Comparison of ENCODE assay signal across 8 cellular contexts in the genomic region with DNA sequence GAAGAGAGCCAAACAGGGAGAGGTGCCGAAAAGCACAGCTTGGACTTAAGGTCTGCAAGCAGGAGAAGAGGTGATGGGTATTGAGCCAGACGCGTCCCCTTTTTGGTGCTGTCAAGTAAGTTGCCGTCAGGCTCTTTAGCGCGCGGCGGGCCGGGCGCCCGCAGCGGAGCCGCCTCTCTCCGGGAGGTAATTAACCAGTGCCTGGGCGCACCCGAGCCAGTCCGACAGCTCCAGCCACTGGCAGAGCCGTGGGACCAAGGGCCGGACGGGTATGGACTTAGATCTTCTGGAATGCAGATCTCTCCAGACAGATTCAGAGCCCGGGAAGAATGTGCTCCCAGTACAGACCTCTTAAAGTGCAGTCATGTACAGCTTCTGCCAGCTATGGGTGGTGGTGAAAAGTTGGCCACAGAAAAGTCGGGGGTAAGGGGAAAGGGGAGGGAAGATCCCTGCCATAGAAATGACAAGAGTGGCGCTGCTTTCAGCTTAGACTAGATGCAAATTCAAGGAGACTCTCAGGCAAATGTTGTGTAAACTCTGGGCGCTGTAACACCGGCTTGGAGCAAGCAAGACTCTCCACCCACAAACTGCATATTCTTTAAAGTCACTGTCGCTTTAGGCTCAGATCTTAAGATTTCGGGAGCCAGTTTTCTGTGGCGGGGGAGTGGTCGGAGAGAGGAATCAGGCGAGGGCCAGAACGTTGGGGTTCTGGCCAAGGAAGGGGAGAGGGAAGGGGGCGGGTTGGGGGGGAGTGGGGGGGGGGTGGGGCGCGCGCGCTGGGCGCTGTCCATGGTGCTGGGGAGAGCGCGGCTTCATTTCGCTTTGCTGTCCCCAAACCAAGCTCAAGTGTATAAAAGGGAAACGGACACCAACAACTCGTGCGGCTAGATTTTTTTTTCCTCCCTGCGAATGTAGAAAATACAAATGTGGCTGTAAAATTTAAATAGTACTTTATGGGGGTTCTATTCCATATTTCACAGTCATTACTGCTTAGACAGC. TPM values are rescaled to one million over a fixed set of nuclear protein-coding genes. Genes with fewer than 3 reads are reported as not detected.
DNase-seq lines count a peak whose midpoint lies in the region; ATAC-seq, FAIRE-seq and TF ChIP-seq lines count a peak whose summit lies in the region.

No MANE protein-coding gene starts in this region.

- WGBS in heart left ventricle, 4 donors, result 3 to 7% (median 4%) methylated on average over 33 to 44 of the region's 44 CpGs
- WGBS in tibial nerve, 2 donors, result 3 to 6% methylated on average over 39 to 44 of the region's 44 CpGs

- H3K27me3 Mint-ChIP-seq in activated CD4-positive, alpha-beta memory T cell treated with anti-CD3 and anti-CD28 coated beads, Interleukin-2, amount 10 ng/mL, durations not matched to agents 7 days and 5 days, result peaks cover 87% of the 10 kb centered on the region

- H3K4me1 ChIP-seq in heart left ventricle (peaks cover 0 to 20% (median 5%) of the 10 kb centered on the region in 12 donors), kidney (ENCODE audit: control insufficient read depth in 1 of 2, insufficient read depth in 1 of 2, low read depth in 1 of 2, low read length in 2 of 2) (peaks cover 4 to 5% of the 10 kb centered on the region in 2 donors), tibial nerve (peaks cover 0 to 29% (median 2%) of the 10 kb centered on the region in 4 donors)

- DNase-seq in Right ventricle myocardium inferior (ENCODE audit: missing footprints) (peak; percentile 53), heart left ventricle (no peak), SK-N-DZ (ENCODE audit: low spot score) (peak; percentile 29), kidney (peak; percentile 59), tibial nerve (ENCODE audit: low spot score in 2 of 2) (no peak), NCI-H1092 treated with DMSO at 0.1 percent for 48 hours (lab: John Stamatoyannopoulos, UW) (no peak)
- DNase-seq in central memory CD4-positive, alpha-beta T cell, result no peak
- no peak for DNase-seq in activated CD4-positive, alpha-beta memory T cell treated with anti-CD3 and anti-CD28 coated beads, Interleukin-2, amount 10 ng/mL, durations not matched to agents 7 days and 5 days

- no peak for TF ChIP-seq CTCF in heart left ventricle (IDR thresholded peaks at IDR 0.05)
- TF ChIP-seq CTCF in kidney (IDR thresholded peaks at IDR 0.05; ENCODE audit: borderline replicate concordance, extremely low read depth, insufficient read depth), result no peak
- no peak for TF ChIP-seq CTCF in tibial nerve (IDR thresholded peaks at IDR 0.05)

- no peak for ATAC-seq in Right ventricle myocardium inferior
- ATAC-seq in heart left ventricle, result no peak

- peaks cover 12% of the 10 kb centered on the region for H3K4me1 Mint-ChIP-seq in activated CD4-positive, alpha-beta memory T cell treated with anti-CD3 and anti-CD28 coated beads, Interleukin-2, amount 10 ng/mL, durations not matched to agents 7 days and 5 days

- H3K9ac ChIP-seq in kidney (ENCODE audit: low read length in 2 of 2), result no peak overlapping the region

- peaks cover 33 to 85% (median 72%) of the 10 kb centered on the region in 9 donors for H3K27me3 ChIP-seq in heart left ventricle
- H3K27me3 ChIP-seq in tibial nerve, result peaks cover 0 to 46% of the 10 kb centered on the region in 2 donors

- TF ChIP-seq POLR2A in heart left ventricle (IDR thresholded peaks at IDR 0.05) (no peak), tibial nerve (IDR thresholded peaks at IDR 0.05) (no peak)

- intact Hi-C loops in Right ventricle myocardium inferior (cut with DNase I), result loop anchor here (10.0 kb wide), 1 partner anchor 193 kb away; no protein-coding TSS in a partner anchor
- intact Hi-C loops in heart left ventricle (cut with DNase I), result loop anchor here in 1 of 10 donors (10.0 kb wide), 1 partner anchor 193 kb away; no protein-coding TSS in a partner anchor
- intact Hi-C loops in kidney (cut with DNase I), result no loop called here

- no peaks in the 10 kb centered on the region for H3K9me3 Mint-ChIP-seq in activated CD4-positive, alpha-beta memory T cell treated with anti-CD3 and anti-CD28 coated beads, Interleukin-2, amount 10 ng/mL, durations not matched to agents 7 days and 5 days

- no peak overlapping the region for H3K27ac ChIP-seq in heart left ventricle
- H3K27ac ChIP-seq in kidney (ENCODE audit: low read depth in 2 of 2, low read length in 2 of 2), result no peak overlapping the region
- H3K27ac ChIP-seq in tibial nerve, result no peak overlapping the region

- H3K9me3 ChIP-seq in heart left ventricle, result no peaks in the 10 kb centered on the region
- no peaks in the 10 kb centered on the region for H3K9me3 ChIP-seq in kidney (ENCODE audit: control insufficient read depth in 1 of 2, low read length in 2 of 2)
- H3K9me3 ChIP-seq in tibial nerve, result no peaks in the 10 kb centered on the region

- H3K36me3 ChIP-seq in heart left ventricle (no peaks in the 10 kb centered on the region), kidney (ENCODE audit: control insufficient read depth in 1 of 2, insufficient read depth in 2 of 2, low read length in 2 of 2) (no peaks in the 10 kb centered on the region), tibial nerve (no peaks in the 10 kb centered on the region)

- no peak overlapping the region for H3K27ac Mint-ChIP-seq in activated CD4-positive, alpha-beta memory T cell treated with anti-CD3 and anti-CD28 coated beads, Interleukin-2, amount 10 ng/mL, durations not matched to agents 7 days and 5 days

- TF ChIP-seq EP300 in tibial nerve (IDR thresholded peaks at IDR 0.05), result no peak

- H3K4me3 Mint-ChIP-seq in activated CD4-positive, alpha-beta memory T cell treated with anti-CD3 and anti-CD28 coated beads, Interleukin-2, amount 10 ng/mL, durations not matched to agents 7 days and 5 days, result no peak overlapping the region

- no peaks in the 10 kb centered on the region for H3K36me3 Mint-ChIP-seq in activated CD4-positive, alpha-beta memory T cell treated with anti-CD3 and anti-CD28 coated beads, Interleukin-2, amount 10 ng/mL, durations not matched to agents 7 days and 5 days (ENCODE audit: low read depth)

- no peak for FAIRE-seq in kidney (lab: Jason Lieb, UNC)

- H3K4me3 ChIP-seq in heart left ventricle (no peak overlapping the region), kidney (ENCODE audit: low read length in 2 of 2) (peak overlapping the region; percentile 32 to 63), tibial nerve (peak overlapping the region; percentile 8 to 43 (median 14))

- CTCF ChIA-PET in activated CD4-positive, alpha-beta memory T cell treated with anti-CD3 and anti-CD28 coated beads, Interleukin-2, amount 10 ng/mL, durations not matched to agents 7 days and 5 days (lab: Charles Lee), result interaction anchor here (1.0 to 1.4 kb wide), 2 partner anchors 9 to 189 kb away, joined by 3 read pairs; no protein-coding TSS in a partner anchor

- POLR2A ChIA-PET in activated CD4-positive, alpha-beta memory T cell treated with anti-CD3 and anti-CD28 coated beads, Interleukin-2, amount 10 ng/mL, durations not matched to agents 7 days and 5 days (lab: Charles Lee), result interaction anchor here (1.0 to 1.8 kb wide), 2 partner anchors 13 to 17 kb away, joined by 3 to 4 read pairs; no protein-coding TSS in a partner anchor

RNA-seq across cellular contexts. Expression of gene NR2F1, which starts 29.2 kb away (rescaled TPM):
- total RNA-seq in Right ventricle myocardium inferior (1.3 TPM), heart left ventricle (10 to 100 TPM in 1 of 9 donors, 1 to 10 TPM in 1, under 1 TPM in 4, not detected in 3; 0.37 to 13.5 (median 0.68) TPM), kidney (49.5 TPM), tibial nerve (10 to 100 TPM; 64.9 to 81.3 (median 67.6) TPM)
- polyA plus RNA-seq in heart left ventricle (under 1 TPM; 0.46 to 0.65 TPM), kidney (ENCODE audit: insufficient read depth, low read depth, low replicate concordance) (22.8 TPM)
- polyA plus RNA-seq in SK-N-DZ (2014; cell fraction: cytosol; rRNA removed), result 2.9 and 6.9 TPM in 2 replicates
- 1.4 and 9.1 TPM in 2 replicates for polyA plus RNA-seq in SK-N-DZ (2014; cell fraction: nucleus; rRNA removed)
- not detected for total RNA-seq in activated CD4-positive, alpha-beta memory T cell treated with anti-CD3 and anti-CD28 coated beads, Interleukin-2, amount 10 ng/mL, durations not matched to agents 7 days and 5 days

RNA-seq across cellular contexts. Expression of gene NR2F1-AS1, which starts 31.2 kb away (rescaled TPM):
- total RNA-seq in Right ventricle myocardium inferior, result 0.60 TPM
- 1 to 10 TPM in 2 of 9 donors, under 1 TPM in 4, not detected in 3; 0.17 to 4.5 (median 0.82) TPM for total RNA-seq in heart left ventricle
- polyA plus RNA-seq in heart left ventricle, result under 1 TPM; 0.24 to 0.57 TPM
- polyA plus RNA-seq in SK-N-DZ (2014; cell fraction: cytosol; rRNA removed), result 0.21 and 0.24 TPM in 2 replicates
- polyA plus RNA-seq in SK-N-DZ (2014; cell fraction: nucleus; rRNA removed), result 2.0 TPM in 1 of 2 replicates, not detected in the other
- total RNA-seq in kidney, result 13.0 TPM
- polyA plus RNA-seq in kidney (ENCODE audit: insufficient read depth, low read depth, low replicate concordance), result 16.0 TPM
- 10 to 100 TPM; 13.5 to 38.4 (median 35.4) TPM for total RNA-seq in tibial nerve
- total RNA-seq in activated CD4-positive, alpha-beta memory T cell treated with anti-CD3 and anti-CD28 coated beads, Interleukin-2, amount 10 ng/mL, durations not matched to agents 7 days and 5 days, result not detected

Comparison
In these comparisons a context has a peak if more than half of its experiments do, and no peak if none do; other contexts are left out.
1. DNase-seq: peak in Right ventricle myocardium inferior (single experiment), SK-N-DZ (single experiment) and kidney (single experiment); none in heart left ventricle (0 of 5), tibial nerve (0 of 2), NCI-H1092 treated with DMSO at 0.1 percent for 48 hours (single experiment), central memory CD4-positive, alpha-beta T cell (single experiment) and activated CD4-positive, alpha-beta memory T cell treated with anti-CD3 and anti-CD28 coated beads, Interleukin-2, amount 10 ng/mL, durations not matched to agents 7 days and 5 days (single experiment).
2. H3K4me3 ChIP-seq: peak in kidney (2 of 2) and tibial nerve (4 of 4); none in heart left ventricle (0 of 12).